ENCODE assay signal across 26 cellular contexts in genomic region chr14:85578925-85579324, GRCh38. TPM values are rescaled to one million over a fixed set of nuclear protein-coding genes. Genes with fewer than 3 reads are reported as not detected.
"Had no signal": no experiment of that assay in that cellular context is flagged by ENCODE, and none has a peak within 500 bp of the region (broad histone marks: within the 10 kb centered on the region; RNA-seq: fewer than 3 reads in every experiment).

No MANE protein-coding gene starts in this region.

- H3K36me3 Mint-ChIP-seq: activated CD8-positive, alpha-beta memory T cell treated with anti-CD3 and anti-CD28 coated beads, Interleukin-2, amount 10 ng/mL, durations not matched to agents 7 days and 5 days; activated naive CD8-positive, alpha-beta T cell; IgD-negative memory B cell; WTC11 had no signal

- DNase-seq: activated CD4-positive, alpha-beta T cell treated with anti-CD3 and anti-CD28 coated beads for 48 hours; activated CD4-positive, alpha-beta T cell treated with anti-CD3 and anti-CD28 coated beads, Interleukin-2, amount 50 U/mL, for 4 hours; activated CD4-positive, CD25-positive, alpha-beta regulatory T cell treated with anti-CD3 and anti-CD28 coated beads, Interleukin-2, amount 50 U/mL, for 72 hours; activated CD8-positive, alpha-beta memory T cell treated with anti-CD3 and anti-CD28 coated beads, Interleukin-2, amount 10 ng/mL, durations not matched to agents 7 days and 5 days; activated effector memory CD4-positive, alpha-beta T cell treated with Interleukin-2 at 50 U/mL for 16 hours; activated naive CD4-positive, alpha-beta T cell treated with anti-CD3 and anti-CD28 coated beads for 36 hours; activated T-cell treated with anti-CD3 and anti-CD28 coated beads, Interleukin-2, amount 50 U/mL, for 24 hours; brain microvascular endothelial cell; KG1; NCI-H1048; NCI-H1930; NCI-H2171; NCI-H345; NCI-H510A; NCI-H526 treated with DMSO at 0.1 percent for 48 hours; NCI-H82; RPMI8226 had no signal

- H3K36me3 ChIP-seq: brain microvascular endothelial cell, cardiac muscle cell had no signal

- H3K9me3 Mint-ChIP-seq: activated T-cell treated with anti-CD3 and anti-CD28 coated beads, Interleukin-2, amount 50 U/mL, for 24 hours; activated T-helper 1 cell treated with anti-CD3 and anti-CD28 coated beads, Interleukin-12 subunit alpha, Interleukin-12 subunit beta, Interleukin-2, Interleukin-4 antibody, amounts not matched to agents 30 ng/mL and 10 ng/mL and 1 ng/mL, durations not matched to agents 14 hours and 24 hours and 36 hours; T-helper 1 cell treated with Interleukin-12 subunit alpha and Interleukin-12 subunit beta and Interleukin-4 antibody, amounts not matched to agents 30 μg/mL and 1 μg/mL, for 36 hours; WTC11 had no signal

- H3K27ac ChIP-seq: brain microvascular endothelial cell, cardiac muscle cell had no signal

- H3K4me1 Mint-ChIP-seq: activated CD8-positive, alpha-beta memory T cell treated with anti-CD3 and anti-CD28 coated beads, Interleukin-2, amount 10 ng/mL, durations not matched to agents 7 days and 5 days; IgD-negative memory B cell had no signal

- H3K27me3 Mint-ChIP-seq: activated CD8-positive, alpha-beta memory T cell treated with anti-CD3 and anti-CD28 coated beads, Interleukin-2, amount 10 ng/mL, durations not matched to agents 7 days and 5 days; activated naive CD8-positive, alpha-beta T cell; activated T-cell treated with anti-CD3 and anti-CD28 coated beads, Interleukin-2, amount 50 U/mL, for 24 hours; IgD-negative memory B cell had no signal

- H3K27me3 ChIP-seq: brain microvascular endothelial cell, cardiac muscle cell had no signal

- H3K4me3 Mint-ChIP-seq: activated CD8-positive, alpha-beta memory T cell treated with anti-CD3 and anti-CD28 coated beads, Interleukin-2, amount 10 ng/mL, durations not matched to agents 7 days and 5 days; activated naive CD4-positive, alpha-beta T cell treated with anti-CD3 and anti-CD28 coated beads for 36 hours; activated naive CD8-positive, alpha-beta T cell; activated T-cell treated with anti-CD3 and anti-CD28 coated beads, Interleukin-2, amount 50 U/mL, for 24 hours; activated T-helper 1 cell treated with anti-CD3 and anti-CD28 coated beads, Interleukin-12 subunit alpha, Interleukin-12 subunit beta, Interleukin-2, Interleukin-4 antibody, amounts not matched to agents 30 ng/mL and 10 ng/mL and 1 ng/mL, durations not matched to agents 14 hours and 24 hours and 36 hours; IgD-negative memory B cell; T-helper 1 cell treated with Interleukin-12 subunit alpha and Interleukin-12 subunit beta and Interleukin-4 antibody, amounts not matched to agents 30 μg/mL and 1 μg/mL, for 36 hours; WTC11 had no signal

- H3K4me3 ChIP-seq: cardiac muscle cell had no signal

- ATAC-seq: activated CD8-positive, alpha-beta memory T cell treated with anti-CD3 and anti-CD28 coated beads, Interleukin-2, amount 10 ng/mL, durations not matched to agents 7 days and 5 days; Panc1; Right ventricle myocardium inferior; WTC11 had no signal

- H3K27ac Mint-ChIP-seq: activated CD8-positive, alpha-beta memory T cell treated with anti-CD3 and anti-CD28 coated beads, Interleukin-2, amount 10 ng/mL, durations not matched to agents 7 days and 5 days; activated naive CD4-positive, alpha-beta T cell treated with anti-CD3 and anti-CD28 coated beads for 36 hours; activated naive CD8-positive, alpha-beta T cell; activated T-cell treated with anti-CD3 and anti-CD28 coated beads, Interleukin-2, amount 50 U/mL, for 24 hours; activated T-helper 1 cell treated with anti-CD3 and anti-CD28 coated beads, Interleukin-12 subunit alpha, Interleukin-12 subunit beta, Interleukin-2, Interleukin-4 antibody, amounts not matched to agents 30 ng/mL and 10 ng/mL and 1 ng/mL, durations not matched to agents 14 hours and 24 hours and 36 hours; IgD-negative memory B cell; T-helper 1 cell treated with Interleukin-12 subunit alpha and Interleukin-12 subunit beta and Interleukin-4 antibody, amounts not matched to agents 30 μg/mL and 1 μg/mL, for 36 hours had no signal

RNA-seq across cellular contexts. Expression of gene FLRT2, which starts 49.0 kb away (rescaled TPM):
- total RNA-seq: activated CD8-positive, alpha-beta memory T cell treated with anti-CD3 and anti-CD28 coated beads, Interleukin-2, amount 10 ng/mL, durations not matched to agents 7 days and 5 days; activated naive CD4-positive, alpha-beta T cell treated with anti-CD3 and anti-CD28 coated beads for 36 hours; activated T-helper 1 cell treated with anti-CD3 and anti-CD28 coated beads, Interleukin-12 subunit alpha, Interleukin-12 subunit beta, Interleukin-2, Interleukin-4 antibody, amounts not matched to agents 30 ng/mL and 10 ng/mL and 1 ng/mL, durations not matched to agents 14 hours and 24 hours and 36 hours; OCI-LY7 had no signal
- polyA plus RNA-seq: IgD-negative memory B cell had no signal
